Comparison of ENCODE assay signal across 2 cellular contexts in genomic region chr3:188742755-188743549, GRCh38.
TF ChIP-seq lines count a peak whose summit lies in the region.

No MANE protein-coding gene starts in this region.

TF ChIP-seq in GM23338, 12 proteins besides CTCF, POLR2A, EP300 and RAD21 (continued from another document):
- TF ChIP-seq ETS1 (IDR thresholded peaks at IDR 0.05) = no peak
TF ChIP-seq in GM23338: peak in this region for 0.

TF ChIP-seq in HepG2, 621 proteins besides CTCF, POLR2A, EP300 and RAD21 (continued from another document):
- TF ChIP-seq ZBTB34 (CRISPR knock-in tag; IDR thresholded peaks at IDR 0.05) = no peak
- TF ChIP-seq U2AF1 (optimal IDR thresholded peaks at IDR 0.05; ENCODE audit: low read depth, low read length) = no peak
- no peak for TF ChIP-seq LBX2 (CRISPR knock-in tag; IDR thresholded peaks at IDR 0.05; ENCODE audit: borderline replicate concordance)
- no peak for TF ChIP-seq ZNF33B (CRISPR knock-in tag; IDR thresholded peaks at IDR 0.05)
- no peak for TF ChIP-seq ZNF772 (CRISPR knock-in tag; IDR thresholded peaks at IDR 0.05)
- no peak for TF ChIP-seq HNF1B (CRISPR knock-in tag; IDR thresholded peaks at IDR 0.05)
- no peak for TF ChIP-seq ZBTB42 (CRISPR knock-in tag; IDR thresholded peaks at IDR 0.05)
- no peak for TF ChIP-seq TCF7 (IDR thresholded peaks at IDR 0.05; ENCODE audit: low read depth)
- no peak for TF ChIP-seq BRD4 (CRISPR knock-in tag; IDR thresholded peaks at IDR 0.05)
- TF ChIP-seq HOXA5 (CRISPR knock-in tag; IDR thresholded peaks at IDR 0.05) = no peak
- no peak for TF ChIP-seq SKIL (CRISPR knock-in tag; IDR thresholded peaks at IDR 0.05; ENCODE audit: borderline replicate concordance)
